Comparison of ENCODE assay signal across 22 cellular contexts in the genomic region with DNA sequence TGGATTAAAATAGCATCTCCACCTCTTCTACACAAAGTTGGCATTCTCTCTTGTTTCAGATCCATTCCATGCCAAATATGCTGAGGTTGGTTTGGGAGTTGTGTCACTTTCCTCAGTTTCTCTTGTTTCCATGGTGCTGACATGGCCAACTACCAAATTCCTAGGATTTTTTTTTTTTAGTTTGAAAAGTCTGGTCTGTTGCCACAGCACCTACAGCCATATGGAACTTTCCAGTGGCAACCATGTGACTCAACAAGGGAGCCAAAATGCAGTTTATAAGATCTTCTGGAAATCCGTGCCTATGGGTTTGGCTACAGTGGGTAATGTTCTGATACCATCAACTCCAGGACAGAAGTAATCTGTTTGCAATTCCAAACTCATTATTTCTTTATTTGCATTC.
DNase-seq lines count a peak whose midpoint lies in the region; ATAC-seq and TF ChIP-seq lines count a peak whose summit lies in the region.
"Had no signal": no experiment of that assay in that cellular context is flagged by ENCODE, and none has a peak within 500 bp of the region (broad histone marks: within the 10 kb centered on the region; RNA-seq: fewer than 3 reads in every experiment).

No MANE protein-coding gene starts in this region.

- H3K9me3 Mint-ChIP-seq in GM23338: peaks cover 3% of the 10 kb centered on the region; the same call in 1 of the 3 replicates
- H3K9me3 Mint-ChIP-seq: H9 had no signal

- H3K4me1 Mint-ChIP-seq in GM23338: peaks cover 12% of the 10 kb centered on the region
- H3K4me1 Mint-ChIP-seq: CD14-positive monocyte; CD4-positive, alpha-beta memory T cell had no signal

- H3K4me3 ChIP-seq in GM23338: no peak overlapping the region
- H3K4me3 ChIP-seq: A549; BLaER1 treated with 17β-estradiol and CSF1 and Interleukin-3, amounts not matched to agents 10 nM and 100 nM had no signal

- H3K27ac ChIP-seq in GM23338 (ENCODE audit: low read depth): no peak overlapping the region
- H3K27ac ChIP-seq: A549; BLaER1 treated with 17β-estradiol and CSF1 and Interleukin-3, amounts not matched to agents 10 nM and 100 nM had no signal

- H3K4me1 ChIP-seq in GM23338 (ENCODE audit: insufficient read depth): peaks cover 9% of the 10 kb centered on the region; the same call in 1 of the 2 replicates
- H3K4me1 ChIP-seq: A549 had no signal

- H4K20me1 ChIP-seq in GM23338 (replicated peaks; ENCODE audit: insufficient read depth): no peaks in the 10 kb centered on the region
- H4K20me1 ChIP-seq: BLaER1 treated with 17β-estradiol and CSF1 and Interleukin-3, amounts not matched to agents 10 nM and 100 nM had no signal

- TF ChIP-seq CTCF in GM23338 (conservative IDR thresholded peaks at IDR 0.05; ENCODE audit: low read depth in 2 of 2): no peak
- no peak for TF ChIP-seq CTCF in omental fat pad (IDR thresholded peaks at IDR 0.05)

- no peaks in the 10 kb centered on the region for H3K36me3 ChIP-seq in GM23338 (ENCODE audit: insufficient read depth)
- H3K36me3 ChIP-seq: BE2C; BLaER1 treated with 17β-estradiol and CSF1 and Interleukin-3, amounts not matched to agents 10 nM and 100 nM had no signal

- H2AFZ ChIP-seq in GM23338: peak overlapping the region; percentile 87; the same call in 1 of the 2 replicates

- no peak overlapping the region for H3K4me3 Mint-ChIP-seq in GM23338
- H3K4me3 Mint-ChIP-seq: CD14-positive monocyte; CD4-positive, alpha-beta memory T cell; H9 had no signal

- no peak overlapping the region for H3K27ac Mint-ChIP-seq in GM23338
- H3K27ac Mint-ChIP-seq: CD14-positive monocyte; CD4-positive, alpha-beta memory T cell had no signal

- no peaks in the 10 kb centered on the region for H3K79me2 ChIP-seq in GM23338 (replicated peaks; ENCODE audit: insufficient read depth)

- H3K27me3 Mint-ChIP-seq in GM23338 (ENCODE audit: insufficient read depth, low read depth, poor library complexity): no peaks in the 10 kb centered on the region
- H3K27me3 Mint-ChIP-seq: CD4-positive, alpha-beta memory T cell had no signal

- H3K4me2 ChIP-seq in GM23338: 0 out of 2 replicates have a peak overlapping the region, but pooled peaks have one; percentile 8
- H3K4me2 ChIP-seq: A549; BLaER1 treated with 17β-estradiol and CSF1 and Interleukin-3, amounts not matched to agents 10 nM and 100 nM had no signal

- H3K36me3 Mint-ChIP-seq in GM23338 (ENCODE audit: low read depth): no peaks in the 10 kb centered on the region
- H3K36me3 Mint-ChIP-seq: CD14-positive monocyte; CD4-positive, alpha-beta memory T cell had no signal

- H3K27me3 ChIP-seq in GM23338 (ENCODE audit: insufficient read depth): no peaks in the 10 kb centered on the region
- H3K27me3 ChIP-seq: BE2C; BLaER1 treated with 17β-estradiol and CSF1 and Interleukin-3, amounts not matched to agents 10 nM and 100 nM had no signal

- ATAC-seq in GM23338 (no peak), omental fat pad (ENCODE audit: low FRiP score) (no peak), HG02852 (IDR thresholded peaks at IDR 0.05; ENCODE audit: unreplicated experiment) (no peak)
- ATAC-seq: A549, HCT116 had no signal

- H3F3A ChIP-seq in GM23338 (replicated peaks; ENCODE audit: low read depth): no peaks in the 10 kb centered on the region

- DNase-seq in GM23338 (ENCODE audit: low spot score) (no peak), RPMI7951 (ENCODE audit: low read depth) (peak; percentile 2), inferior parietal cortex (ENCODE audit: extremely low spot score) (peak; percentile 59), superior temporal gyrus (ENCODE audit: extremely low spot score) (peak; percentile 72), omental fat pad (ENCODE audit: low spot score) (no peak), occipital lobe (lab: John Stamatoyannopoulos, UW) (no peak)
- DNase-seq: 8988T; ACHN; AML-193; BE2C; Calu3; CD4-positive, alpha-beta memory T cell; COR-L47; DMS53; DMS79 treated with DMSO at 0.1 percent for 48 hours; GF-D8; H9 had no signal

- peaks cover 5% of the 10 kb centered on the region; the same call in 1 of the 2 replicates for H3K9me2 ChIP-seq in GM23338 (ENCODE audit: insufficient read depth)

TF ChIP-seq in GM23338, 12 proteins besides CTCF, POLR2A, EP300 and RAD21 (continues in another document):
- TF ChIP-seq ZNF331 (CRISPR knock-in tag; IDR thresholded peaks at IDR 0.05; ENCODE audit: low read depth) (no peak), CREB1 (CRISPR knock-in tag; IDR thresholded peaks at IDR 0.05; ENCODE audit: low read depth) (no peak), JUNB (IDR thresholded peaks at IDR 0.05; ENCODE audit: unreplicated experiment) (no peak), NANOG (IDR thresholded peaks at IDR 0.05; ENCODE audit: borderline replicate concordance) (no peak), EZH2 (IDR thresholded peaks at IDR 0.05; ENCODE audit: low read depth, unreplicated experiment) (no peak)
- TF ChIP-seq, protein P1, sequence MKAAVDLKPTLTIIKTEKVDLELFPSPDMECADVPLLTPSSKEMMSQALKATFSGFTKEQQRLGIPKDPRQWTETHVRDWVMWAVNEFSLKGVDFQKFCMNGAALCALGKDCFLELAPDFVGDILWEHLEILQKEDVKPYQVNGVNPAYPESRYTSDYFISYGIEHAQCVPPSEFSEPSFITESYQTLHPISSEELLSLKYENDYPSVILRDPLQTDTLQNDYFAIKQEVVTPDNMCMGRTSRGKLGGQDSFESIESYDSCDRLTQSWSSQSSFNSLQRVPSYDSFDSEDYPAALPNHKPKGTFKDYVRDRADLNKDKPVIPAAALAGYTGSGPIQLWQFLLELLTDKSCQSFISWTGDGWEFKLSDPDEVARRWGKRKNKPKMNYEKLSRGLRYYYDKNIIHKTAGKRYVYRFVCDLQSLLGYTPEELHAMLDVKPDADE (IDR thresholded peaks at IDR 0.05): no peak
- TF ChIP-seq, protein P2, sequence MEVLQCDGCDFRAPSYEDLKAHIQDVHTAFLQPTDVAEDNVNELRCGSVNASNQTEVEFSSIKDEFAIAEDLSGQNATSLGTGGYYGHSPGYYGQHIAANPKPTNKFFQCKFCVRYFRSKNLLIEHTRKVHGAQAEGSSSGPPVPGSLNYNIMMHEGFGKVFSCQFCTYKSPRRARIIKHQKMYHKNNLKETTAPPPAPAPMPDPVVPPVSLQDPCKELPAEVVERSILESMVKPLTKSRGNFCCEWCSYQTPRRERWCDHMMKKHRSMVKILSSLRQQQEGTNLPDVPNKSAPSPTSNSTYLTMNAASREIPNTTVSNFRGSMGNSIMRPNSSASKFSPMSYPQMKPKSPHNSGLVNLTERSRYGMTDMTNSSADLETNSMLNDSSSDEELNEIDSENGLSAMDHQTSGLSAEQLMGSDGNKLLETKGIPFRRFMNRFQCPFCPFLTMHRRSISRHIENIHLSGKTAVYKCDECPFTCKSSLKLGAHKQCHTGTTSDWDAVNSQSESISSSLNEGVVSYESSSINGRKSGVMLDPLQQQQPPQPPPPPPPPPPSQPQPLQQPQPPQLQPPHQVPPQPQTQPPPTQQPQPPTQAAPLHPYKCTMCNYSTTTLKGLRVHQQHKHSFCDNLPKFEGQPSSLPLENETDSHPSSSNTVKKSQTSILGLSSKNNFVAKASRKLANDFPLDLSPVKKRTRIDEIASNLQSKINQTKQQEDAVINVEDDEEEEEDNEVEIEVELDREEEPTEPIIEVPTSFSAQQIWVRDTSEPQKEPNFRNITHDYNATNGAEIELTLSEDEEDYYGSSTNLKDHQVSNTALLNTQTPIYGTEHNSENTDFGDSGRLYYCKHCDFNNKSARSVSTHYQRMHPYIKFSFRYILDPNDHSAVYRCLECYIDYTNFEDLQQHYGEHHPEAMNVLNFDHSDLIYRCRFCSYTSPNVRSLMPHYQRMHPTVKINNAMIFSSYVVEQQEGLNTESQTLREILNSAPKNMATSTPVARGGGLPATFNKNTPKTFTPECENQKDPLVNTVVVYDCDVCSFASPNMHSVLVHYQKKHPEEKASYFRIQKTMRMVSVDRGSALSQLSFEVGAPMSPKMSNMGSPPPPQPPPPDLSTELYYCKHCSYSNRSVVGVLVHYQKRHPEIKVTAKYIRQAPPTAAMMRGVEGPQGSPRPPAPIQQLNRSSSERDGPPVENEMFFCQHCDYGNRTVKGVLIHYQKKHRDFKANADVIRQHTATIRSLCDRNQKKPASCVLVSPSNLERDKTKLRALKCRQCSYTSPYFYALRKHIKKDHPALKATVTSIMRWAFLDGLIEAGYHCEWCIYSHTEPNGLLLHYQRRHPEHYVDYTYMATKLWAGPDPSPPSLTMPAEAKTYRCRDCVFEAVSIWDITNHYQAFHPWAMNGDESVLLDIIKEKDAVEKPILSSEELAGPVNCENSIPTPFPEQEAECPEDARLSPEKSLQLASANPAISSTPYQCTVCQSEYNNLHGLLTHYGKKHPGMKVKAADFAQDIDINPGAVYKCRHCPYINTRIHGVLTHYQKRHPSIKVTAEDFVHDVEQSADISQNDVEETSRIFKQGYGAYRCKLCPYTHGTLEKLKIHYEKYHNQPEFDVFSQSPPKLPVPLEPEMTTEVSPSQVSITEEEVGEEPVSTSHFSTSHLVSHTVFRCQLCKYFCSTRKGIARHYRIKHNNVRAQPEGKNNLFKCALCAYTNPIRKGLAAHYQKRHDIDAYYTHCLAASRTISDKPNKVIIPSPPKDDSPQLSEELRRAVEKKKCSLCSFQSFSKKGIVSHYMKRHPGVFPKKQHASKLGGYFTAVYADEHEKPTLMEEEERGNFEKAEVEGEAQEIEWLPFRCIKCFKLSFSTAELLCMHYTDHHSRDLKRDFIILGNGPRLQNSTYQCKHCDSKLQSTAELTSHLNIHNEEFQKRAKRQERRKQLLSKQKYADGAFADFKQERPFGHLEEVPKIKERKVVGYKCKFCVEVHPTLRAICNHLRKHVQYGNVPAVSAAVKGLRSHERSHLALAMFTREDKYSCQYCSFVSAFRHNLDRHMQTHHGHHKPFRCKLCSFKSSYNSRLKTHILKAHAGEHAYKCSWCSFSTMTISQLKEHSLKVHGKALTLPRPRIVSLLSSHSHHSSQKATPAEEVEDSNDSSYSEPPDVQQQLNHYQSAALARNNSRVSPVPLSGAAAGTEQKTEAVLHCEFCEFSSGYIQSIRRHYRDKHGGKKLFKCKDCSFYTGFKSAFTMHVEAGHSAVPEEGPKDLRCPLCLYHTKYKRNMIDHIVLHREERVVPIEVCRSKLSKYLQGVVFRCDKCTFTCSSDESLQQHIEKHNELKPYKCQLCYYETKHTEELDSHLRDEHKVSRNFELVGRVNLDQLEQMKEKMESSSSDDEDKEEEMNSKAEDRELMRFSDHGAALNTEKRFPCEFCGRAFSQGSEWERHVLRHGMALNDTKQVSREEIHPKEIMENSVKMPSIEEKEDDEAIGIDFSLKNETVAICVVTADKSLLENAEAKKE (CRISPR knock-in tag; IDR thresholded peaks at IDR 0.05): no peak

Comparison
In these comparisons a context has a peak if more than half of its experiments do, and no peak if none do; other contexts are left out.
1. DNase-seq: peak in RPMI7951 (single experiment), inferior parietal cortex (single experiment) and superior temporal gyrus (single experiment); none in GM23338 (single experiment), omental fat pad (single experiment) and occipital lobe (single experiment).